Comparison of ENCODE assay signal across 17 cellular contexts in the genomic region with DNA sequence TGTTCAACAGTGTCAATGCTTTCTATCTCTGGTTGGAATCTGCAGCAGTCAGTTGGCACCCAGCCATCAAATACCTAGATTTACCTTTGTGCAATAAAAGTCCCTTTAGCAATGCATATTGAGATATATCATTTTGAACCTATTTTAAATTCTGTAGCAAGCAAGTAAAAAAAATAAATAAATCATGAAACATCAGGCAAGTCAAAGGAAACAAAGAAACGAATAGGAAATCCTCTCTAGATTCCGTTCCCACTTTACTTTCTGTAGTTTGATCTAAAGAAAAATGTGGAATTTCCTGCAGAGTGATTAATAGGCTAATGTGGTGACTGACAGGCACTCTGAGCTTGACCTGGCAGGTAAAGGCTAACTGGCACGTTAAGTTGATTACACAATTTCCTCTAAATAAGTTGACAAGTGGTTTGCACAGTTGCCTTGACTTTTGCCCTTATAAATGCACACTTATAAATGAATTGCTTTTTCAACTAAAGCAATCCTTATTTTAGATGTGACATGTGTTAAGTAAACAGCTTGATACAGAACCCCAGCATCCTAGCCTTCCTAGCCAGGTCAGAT.
A peak's percentile ranks its signal among the peaks of the same experiment; 100 is the strongest.
DNase-seq lines count a peak whose midpoint lies in the region; ATAC-seq and TF ChIP-seq lines count a peak whose summit lies in the region.
"Had no signal": no experiment of that assay in that cellular context is flagged by ENCODE, and none has a peak within 500 bp of the region (broad histone marks: within the 10 kb centered on the region; RNA-seq: fewer than 3 reads in every experiment).

No MANE protein-coding gene starts in this region.

- no peaks in the 10 kb centered on the region for H3K9me3 ChIP-seq in vagina
- peaks cover 2% of the 10 kb centered on the region; the same call in 1 of the 2 replicates for H3K9me3 ChIP-seq in MG63
- H3K9me3 ChIP-seq: left ventricle myocardium inferior had no signal

- peak overlapping the region; percentile 19 for H3K4me3 Mint-ChIP-seq in mesothelial cell of epicardium
- H3K4me3 Mint-ChIP-seq: brain; natural killer cell treated with Interleukin-12 subunit alpha and Interleukin-12 subunit beta and Interleukin-15 and Interleukin-18, amount 100 ng/mL, for 72 hours had no signal

- H3K9me3 Mint-ChIP-seq in mesothelial cell of epicardium: no peaks in the 10 kb centered on the region
- H3K9me3 Mint-ChIP-seq: activated naive CD4-positive, alpha-beta T cell treated with anti-CD3 and anti-CD28 coated beads, Interleukin-2, amount 50 U/mL, for 72 hours; brain; natural killer cell treated with Interleukin-12 subunit alpha and Interleukin-12 subunit beta and Interleukin-15 and Interleukin-18, amount 100 ng/mL, for 72 hours had no signal

- peaks cover 76% of the 10 kb centered on the region for H3K4me1 Mint-ChIP-seq in mesothelial cell of epicardium

- H3K27me3 ChIP-seq in vagina (no peaks in the 10 kb centered on the region), MG63 (no peaks in the 10 kb centered on the region)

- DNase-seq in DMS153 (lab: John Stamatoyannopoulos, UW) (peak; percentile 62), NB4 (ENCODE audit: low read depth) (peak; percentile 12), dermis microvascular lymphatic vessel endothelial cell (ENCODE audit: low read depth in 2 of 2) (peak; percentile 32 to 69), mesothelial cell of epicardium (ENCODE audit: low spot score in 2 of 2, unreplicated experiment in 2 of 2) (no peak), vagina (ENCODE audit: extremely low spot score in 2 of 2) (no peak), MG63 (no peak), DMS 273 treated with DMSO at 0.1 percent for 48 hours (lab: John Stamatoyannopoulos, UW) (no peak)
- DNase-seq: activated T-cell treated with anti-CD3 and anti-CD28 coated beads, Interleukin-2, amount 50 U/mL, for 1 hour; AML-193; DMS79; left ventricle myocardium inferior; NCI-H2227 treated with DMSO at 0.1 percent for 48 hours; retina had no signal

- peak overlapping the region; percentile 86 for H3K27ac Mint-ChIP-seq in mesothelial cell of epicardium
- H3K27ac Mint-ChIP-seq: activated naive CD4-positive, alpha-beta T cell treated with anti-CD3 and anti-CD28 coated beads, Interleukin-2, amount 50 U/mL, for 72 hours; natural killer cell treated with Interleukin-12 subunit alpha and Interleukin-12 subunit beta and Interleukin-15 and Interleukin-18, amount 100 ng/mL, for 72 hours had no signal

- no peak overlapping the region for H3K4me3 ChIP-seq in NB4 (ENCODE audit: low read depth, low read length)
- no peak overlapping the region for H3K4me3 ChIP-seq in vagina
- H3K4me3 ChIP-seq in MG63: no peak overlapping the region
- H3K4me3 ChIP-seq: left ventricle myocardium inferior had no signal

- no peaks in the 10 kb centered on the region for H3K36me3 Mint-ChIP-seq in mesothelial cell of epicardium
- H3K36me3 Mint-ChIP-seq: brain; natural killer cell treated with Interleukin-12 subunit alpha and Interleukin-12 subunit beta and Interleukin-15 and Interleukin-18, amount 100 ng/mL, for 72 hours had no signal

- H3K36me3 ChIP-seq in vagina (no peaks in the 10 kb centered on the region), MG63 (no peaks in the 10 kb centered on the region)
- H3K36me3 ChIP-seq: left ventricle myocardium inferior had no signal

- intact Hi-C loops in vagina (cut with DNase I): no loop called here

- TF ChIP-seq CTCF in NB4 (IDR thresholded peaks at IDR 0.05; ENCODE audit: low read depth, low read length): no peak
- no peak for TF ChIP-seq CTCF in mesothelial cell of epicardium (IDR thresholded peaks at IDR 0.05; ENCODE audit: unreplicated experiment)
- no peak for TF ChIP-seq CTCF in vagina (IDR thresholded peaks at IDR 0.05)

- TF ChIP-seq POLR2A in NB4 (IDR thresholded peaks at IDR 0.05; ENCODE audit: extremely low read depth, insufficient read length) (no peak), vagina (IDR thresholded peaks at IDR 0.05) (no peak)

- ATAC-seq in HG03342 (IDR thresholded peaks at IDR 0.05; ENCODE audit: unreplicated experiment): no peak
- ATAC-seq: activated naive CD4-positive, alpha-beta T cell treated with anti-CD3 and anti-CD28 coated beads, Interleukin-2, amount 50 U/mL, for 72 hours; natural killer cell treated with Interleukin-12 subunit alpha and Interleukin-12 subunit beta and Interleukin-15 and Interleukin-18, amount 100 ng/mL, for 72 hours had no signal

- H3K27ac ChIP-seq in vagina: no peak overlapping the region
- H3K27ac ChIP-seq: left ventricle myocardium inferior had no signal

- H3K4me1 ChIP-seq in vagina: peaks cover 6% of the 10 kb centered on the region

- H3K27me3 Mint-ChIP-seq in mesothelial cell of epicardium (ENCODE audit: low read depth): no peaks in the 10 kb centered on the region
- H3K27me3 Mint-ChIP-seq: brain; natural killer cell treated with Interleukin-12 subunit alpha and Interleukin-12 subunit beta and Interleukin-15 and Interleukin-18, amount 100 ng/mL, for 72 hours had no signal

Comparison
In these comparisons a context has a peak if more than half of its experiments do, and no peak if none do; other contexts are left out.
1. DNase-seq: peak in DMS153 (single experiment), NB4 (single experiment) and dermis microvascular lymphatic vessel endothelial cell (2 of 2); none in mesothelial cell of epicardium (0 of 2), vagina (0 of 2), MG63 (single experiment) and DMS 273 treated with DMSO at 0.1 percent for 48 hours (single experiment).